18 cellular contexts compared by ENCODE assay signal in the genomic region with DNA sequence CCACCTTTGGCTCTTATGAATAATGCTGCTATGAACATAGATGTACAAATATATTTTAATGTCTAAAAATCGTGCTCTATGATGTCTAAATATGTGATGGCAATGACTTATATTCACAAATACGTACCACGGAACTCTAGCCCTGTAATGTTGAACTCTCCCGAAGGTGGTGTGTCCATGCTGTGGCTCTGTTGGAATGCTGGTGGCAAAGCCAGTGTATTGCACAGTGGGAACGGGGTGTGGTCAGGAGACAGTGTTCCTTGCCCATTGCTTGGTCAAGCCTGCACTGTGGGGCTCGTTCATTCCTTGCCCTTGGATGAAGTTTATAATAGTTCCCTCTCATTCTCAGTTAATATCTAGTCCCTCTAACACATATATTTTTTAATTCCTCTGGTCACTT.
DNase-seq lines count a peak whose midpoint lies in the region; ATAC-seq and TF ChIP-seq lines count a peak whose summit lies in the region.
"Had no signal": no experiment of that assay in that cellular context is flagged by ENCODE, and none has a peak within 500 bp of the region (broad histone marks: within the 10 kb centered on the region; RNA-seq: fewer than 3 reads in every experiment).

No MANE protein-coding gene starts in this region.

- no peaks in the 10 kb centered on the region for H4K20me1 ChIP-seq in GM23248 (ENCODE audit: insufficient read depth)
- H4K20me1 ChIP-seq: BLaER1 had no signal

- no peak for TF ChIP-seq CTCF in WTC11 (IDR thresholded peaks at IDR 0.05)
- TF ChIP-seq CTCF in CD8-positive, alpha-beta T cell (IDR thresholded peaks at IDR 0.05), result no peak

- H3K4me1 Mint-ChIP-seq in WTC11, result peaks cover 5% of the 10 kb centered on the region; the same call in 1 of the 2 replicates
- H3K4me1 Mint-ChIP-seq in CD8-positive, alpha-beta T cell (ENCODE audit: low read depth), result no peaks in the 10 kb centered on the region
- H3K4me1 Mint-ChIP-seq: CD8-positive, alpha-beta memory T cell had no signal

- no peak for ATAC-seq in WTC11
- no peak for ATAC-seq in CD8-positive, alpha-beta T cell
- ATAC-seq in GM21447 (IDR thresholded peaks at IDR 0.05; ENCODE audit: unreplicated experiment), result no peak
- ATAC-seq: GM12878 had no signal

- no peaks in the 10 kb centered on the region for H3K79me2 ChIP-seq in GM23248 (ENCODE audit: insufficient read depth)
- no peaks in the 10 kb centered on the region for H3K79me2 ChIP-seq in trophoblast cell (ENCODE audit: control insufficient read depth, insufficient read depth, low read length, poor library complexity)

- POLR2A ChIA-PET in WTC11 (lab: Charles Lee), result no interaction called here
- POLR2A ChIA-PET in CD8-positive, alpha-beta T cell (lab: Charles Lee), result no interaction called here

- WGBS in GM23248 (ENCODE audit: low coverage in 1 of 2, low lambda C conversion rate in 2 of 2, missing lambda C conversion rate in 2 of 2), 2 experiments, result 47 to 48% methylated on average over 6 of the region's 6 CpGs
- WGBS in trophoblast cell (ENCODE audit: extremely low coverage, insufficient coverage, insufficient read length), result no CpG with 5 or more reads among the region's 6 CpGs

- H3K9me2 ChIP-seq in GM23248 (ENCODE audit: insufficient read depth), result no peaks in the 10 kb centered on the region

- no peak overlapping the region for H4K91ac ChIP-seq in trophoblast cell (ENCODE audit: low read depth, low read length)

- H2BK12ac ChIP-seq in trophoblast cell (ENCODE audit: low read length), result no peak overlapping the region

- in situ Hi-C loops in GM23248 (cut with MboI), result no loop called here

- H3K4me3 ChIP-seq in GM23248, result no peak overlapping the region
- no peak overlapping the region for H3K4me3 ChIP-seq in trophoblast cell (ENCODE audit: low read depth, low read length)
- H3K4me3 ChIP-seq in CD8-positive, alpha-beta T cell (ENCODE audit: low read depth, low read length), result no peak overlapping the region
- H3K4me3 ChIP-seq: BLaER1, GM12878 had no signal

- H3K36me3 ChIP-seq in GM23248 (ENCODE audit: low read depth) (peaks cover 60% of the 10 kb centered on the region), trophoblast cell (ENCODE audit: control insufficient read depth in 1 of 2, insufficient read depth in 2 of 2, low read length in 2 of 2) (peaks cover 0 to 7% of the 10 kb centered on the region in 2 experiments)
- no peaks in the 10 kb centered on the region for H3K36me3 ChIP-seq in CD8-positive, alpha-beta T cell (ENCODE audit: insufficient read depth, low read length)

- H3K4ac ChIP-seq in trophoblast cell (ENCODE audit: low read depth, low read length), result no peak overlapping the region

- H2AFZ ChIP-seq in GM23248 (no peak overlapping the region), trophoblast cell (ENCODE audit: insufficient read depth, low read length, poor library complexity) (no peak overlapping the region)

- H3K9ac ChIP-seq in GM23248, result no peak overlapping the region
- no peak overlapping the region for H3K9ac ChIP-seq in trophoblast cell (ENCODE audit: low read length)
- H3K9ac ChIP-seq: BLaER1 had no signal

- CTCF ChIA-PET in WTC11 (lab: Charles Lee), result no interaction called here
- CTCF ChIA-PET in CD8-positive, alpha-beta T cell (lab: Charles Lee), result no interaction called here

- no peak overlapping the region for H4K12ac ChIP-seq in trophoblast cell (ENCODE audit: low read depth, low read length)

- intact Hi-C loops in CD8-positive, alpha-beta T cell (cut with DNase I, micrococcal nuclease), result no loop called here

- H3K27ac ChIP-seq in GM23248 (no peak overlapping the region), trophoblast cell (ENCODE audit: low read depth, low read length) (no peak overlapping the region)
- H3K27ac ChIP-seq in CD8-positive, alpha-beta T cell (ENCODE audit: low read depth, low read length), result no peak overlapping the region
- H3K27ac ChIP-seq: BLaER1, C4-2B had no signal

- H3K36me3 Mint-ChIP-seq in WTC11, result peaks cover 35% of the 10 kb centered on the region
- H3K36me3 Mint-ChIP-seq in CD8-positive, alpha-beta T cell, result peaks cover 28% of the 10 kb centered on the region

- H3K4me2 ChIP-seq in GM23248 (ENCODE audit: unreplicated experiment) (no peak overlapping the region), trophoblast cell (ENCODE audit: low read length) (no peak overlapping the region)
- H3K4me2 ChIP-seq: BLaER1 had no signal

- no peak overlapping the region for H3K4me3 Mint-ChIP-seq in WTC11
- H3K4me3 Mint-ChIP-seq in CD8-positive, alpha-beta T cell, result no peak overlapping the region
- H3K4me3 Mint-ChIP-seq: B cell; CD4-positive, CD25-positive, alpha-beta regulatory T cell; CD8-positive, alpha-beta memory T cell had no signal

- no peaks in the 10 kb centered on the region for H3K9me3 ChIP-seq in GM23248 (ENCODE audit: low read depth)
- H3K9me3 ChIP-seq in trophoblast cell (ENCODE audit: insufficient read depth, low read depth, low read length), result no peaks in the 10 kb centered on the region
- H3K9me3 ChIP-seq in CD8-positive, alpha-beta T cell (ENCODE audit: low read length), result no peaks in the 10 kb centered on the region
- H3K9me3 ChIP-seq: BLaER1 had no signal

- H3K79me1 ChIP-seq in trophoblast cell (ENCODE audit: low read length), result no peaks in the 10 kb centered on the region

- no peak overlapping the region for H2BK5ac ChIP-seq in trophoblast cell (ENCODE audit: low read depth, low read length, poor library complexity)

- DNase-seq in GM23248 (peak; percentile 34), WTC11 (ENCODE audit: low spot score) (no peak), trophoblast cell (peak; percentile 50 to 74), islet precursor cell (no peak)
- no peak for DNase-seq in CD8-positive, alpha-beta T cell
- DNase-seq: CD4-positive, CD25-positive, alpha-beta regulatory T cell; CD8-positive, alpha-beta memory T cell; DMS 273 treated with DMSO at 0.1 percent for 48 hours; DMS79; EL; GDM1; H7; HCEC 1CT had no signal

- H3K18ac ChIP-seq in trophoblast cell (ENCODE audit: low read length), result no peak overlapping the region

- H3K27ac Mint-ChIP-seq in WTC11, result 0 out of 2 replicates have a peak overlapping the region, but pooled peaks have one; percentile 34
- H3K27ac Mint-ChIP-seq in CD8-positive, alpha-beta T cell, result no peak overlapping the region
- H3K27ac Mint-ChIP-seq: B cell; CD4-positive, CD25-positive, alpha-beta regulatory T cell had no signal

- no peaks in the 10 kb centered on the region for H3K27me3 Mint-ChIP-seq in WTC11 (ENCODE audit: low read depth)
- no peaks in the 10 kb centered on the region for H3K27me3 Mint-ChIP-seq in CD8-positive, alpha-beta T cell (ENCODE audit: low read depth)
- H3K27me3 Mint-ChIP-seq: B cell; CD4-positive, CD25-positive, alpha-beta regulatory T cell; CD8-positive, alpha-beta memory T cell had no signal

- H3K27me3 ChIP-seq in GM23248 (replicated peaks; ENCODE audit: insufficient read depth), result no peaks in the 10 kb centered on the region
- H3K27me3 ChIP-seq in trophoblast cell (ENCODE audit: insufficient read depth, low read length), result no peaks in the 10 kb centered on the region
- no peaks in the 10 kb centered on the region for H3K27me3 ChIP-seq in CD8-positive, alpha-beta T cell (ENCODE audit: insufficient read depth, low read length)
- H3K27me3 ChIP-seq: BLaER1 had no signal

- peaks cover 29% of the 10 kb centered on the region; the same call in 1 of the 2 replicates for H3F3A ChIP-seq in GM23248 (ENCODE audit: insufficient read depth)

- H3K4me1 ChIP-seq in GM23248 (ENCODE audit: insufficient read depth) (peaks cover 12% of the 10 kb centered on the region), trophoblast cell (ENCODE audit: control insufficient read depth in 1 of 2, insufficient read depth in 2 of 2, low read length in 2 of 2) (peaks cover 0 to under 1% of the 10 kb centered on the region in 2 experiments)
- H3K4me1 ChIP-seq in CD8-positive, alpha-beta T cell (ENCODE audit: insufficient read depth, low read length), result no peaks in the 10 kb centered on the region

- H3K23ac ChIP-seq in trophoblast cell (ENCODE audit: low read length), result no peak overlapping the region

- no peaks in the 10 kb centered on the region for H3K9me3 Mint-ChIP-seq in WTC11
- no peaks in the 10 kb centered on the region for H3K9me3 Mint-ChIP-seq in CD8-positive, alpha-beta T cell
- H3K9me3 Mint-ChIP-seq: CD8-positive, alpha-beta memory T cell had no signal

- H3K14ac ChIP-seq in trophoblast cell (ENCODE audit: low read length), result no peak overlapping the region

- no peak overlapping the region for H2BK120ac ChIP-seq in trophoblast cell (ENCODE audit: insufficient read depth, low read length, poor library complexity)

- no peak overlapping the region for H4K8ac ChIP-seq in trophoblast cell (ENCODE audit: low read depth, low read length)

- no peak overlapping the region for H2AK5ac ChIP-seq in trophoblast cell (ENCODE audit: low read length)

TF ChIP-seq in WTC11, 78 proteins besides CTCF, POLR2A, EP300 and RAD21 (continues in another document):
- TF ChIP-seq, protein P1, sequence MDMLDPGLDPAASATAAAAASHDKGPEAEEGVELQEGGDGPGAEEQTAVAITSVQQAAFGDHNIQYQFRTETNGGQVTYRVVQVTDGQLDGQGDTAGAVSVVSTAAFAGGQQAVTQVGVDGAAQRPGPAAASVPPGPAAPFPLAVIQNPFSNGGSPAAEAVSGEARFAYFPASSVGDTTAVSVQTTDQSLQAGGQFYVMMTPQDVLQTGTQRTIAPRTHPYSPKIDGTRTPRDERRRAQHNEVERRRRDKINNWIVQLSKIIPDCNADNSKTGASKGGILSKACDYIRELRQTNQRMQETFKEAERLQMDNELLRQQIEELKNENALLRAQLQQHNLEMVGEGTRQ (CRISPR knock-in tag; IDR thresholded peaks at IDR 0.05), result no peak

Comparison
In these comparisons a context has a peak if more than half of its experiments do, and no peak if none do; other contexts are left out.
1. DNase-seq: peak in GM23248 (single experiment) and trophoblast cell (2 of 2); none in WTC11 (single experiment), islet precursor cell (single experiment) and CD8-positive, alpha-beta T cell (0 of 7).